In the genomic region with DNA sequence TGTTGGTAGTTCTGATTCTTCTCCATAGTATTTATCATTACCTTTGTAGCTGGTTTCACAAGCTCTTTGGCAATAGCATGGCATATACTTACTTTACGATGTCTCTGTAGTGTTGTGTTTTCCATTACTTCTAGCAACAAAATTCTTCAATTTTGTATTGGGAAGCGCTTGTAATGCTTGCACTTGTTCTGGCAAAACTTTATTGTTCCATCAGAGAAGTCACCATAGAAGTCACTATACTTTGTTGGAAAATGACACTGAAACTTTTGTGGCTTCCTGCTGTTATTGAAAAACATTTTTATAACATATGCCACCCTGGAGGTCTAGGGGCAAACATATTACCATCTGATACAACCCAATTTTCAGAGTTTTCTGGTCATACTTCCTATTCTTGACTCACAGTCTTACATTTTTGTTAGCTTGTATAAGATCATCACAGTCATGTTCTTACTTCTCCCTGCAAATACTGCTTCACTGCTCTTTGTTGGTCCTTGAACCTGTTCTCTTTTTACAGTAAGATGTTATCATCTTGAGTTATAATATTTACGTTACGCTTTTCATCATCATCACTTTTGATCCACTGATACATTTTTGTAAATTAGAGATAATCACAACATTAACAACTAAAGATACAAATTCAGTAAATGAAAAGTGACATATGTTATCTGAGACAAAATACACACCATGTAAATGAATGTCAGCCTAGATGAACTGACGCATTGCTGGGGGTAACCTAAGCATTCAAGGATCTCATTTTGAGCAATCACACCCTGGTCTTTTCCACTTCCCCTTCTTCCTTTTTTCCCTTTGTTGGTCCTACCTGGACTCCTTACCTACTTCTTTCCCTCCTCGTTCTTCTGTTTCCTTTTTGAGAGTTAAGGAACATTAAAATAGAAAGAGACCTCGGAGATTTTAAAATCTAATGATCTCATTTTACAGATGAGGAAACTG, we compare ENCODE assay signal across 15 cellular contexts.
"Had no signal": no experiment of that assay in that cellular context is flagged by ENCODE, and none has a peak within 500 bp of the region (broad histone marks: within the 10 kb centered on the region; RNA-seq: fewer than 3 reads in every experiment).

No MANE protein-coding gene starts in this region.

- H3K4me1 ChIP-seq: thyroid gland had no signal

- H3K4me3 ChIP-seq: cardiac muscle cell, dorsolateral prefrontal cortex, neural progenitor cell, thyroid gland had no signal

- H3K36me3 Mint-ChIP-seq: immature natural killer cell, neural progenitor cell had no signal

- ATAC-seq: activated naive CD4-positive, alpha-beta T cell treated with anti-CD3 and anti-CD28 coated beads, Interleukin-2, amount 50 U/mL, for 72 hours; activated T-cell treated with anti-CD3 and anti-CD28 coated beads, Interleukin-2, amount 50 U/mL, for 4 hours had no signal

- H3K36me3 ChIP-seq: cardiac muscle cell, neural progenitor cell, thyroid gland had no signal

- H3K27me3 ChIP-seq: cardiac muscle cell, neural progenitor cell, thyroid gland had no signal

- DNase-seq: activated CD4-positive, alpha-beta T cell treated with anti-CD3 and anti-CD28 coated beads, Interleukin-2, amount 50 U/mL, for 48 hours; activated gamma-delta T cell; activated T-cell treated with anti-CD3 and anti-CD28 coated beads, Interleukin-2, amount 50 U/mL, for 4 hours; dorsolateral prefrontal cortex; endodermal cell; head of caudate nucleus; immature natural killer cell; stimulated activated CD4-positive, alpha-beta T cell treated with anti-CD3 and anti-CD28 coated beads, Interleukin-1b, Interleukin-23, amount 100 ng/mL, for 48 hours; thyroid gland had no signal

- H3K4me1 Mint-ChIP-seq: immature natural killer cell, neural progenitor cell had no signal

- H3K9ac ChIP-seq: neural progenitor cell had no signal

- H3K4me2 ChIP-seq: neural progenitor cell had no signal

- H3K9me3 ChIP-seq: thyroid gland had no signal

- FAIRE-seq: frontal cortex, urothelium cell line had no signal

- H3K27ac Mint-ChIP-seq: endodermal cell, neural progenitor cell had no signal

- H2AFZ ChIP-seq: neural progenitor cell had no signal

- H3K4me3 Mint-ChIP-seq: activated T-cell treated with anti-CD3 and anti-CD28 coated beads, Interleukin-2, amount 50 U/mL, for 4 hours; endodermal cell; immature natural killer cell; neural progenitor cell had no signal

- H3K27ac ChIP-seq: cardiac muscle cell, dorsolateral prefrontal cortex, neural progenitor cell, thyroid gland, VCaP had no signal

- H3K9me3 Mint-ChIP-seq: activated T-cell treated with anti-CD3 and anti-CD28 coated beads, Interleukin-2, amount 50 U/mL, for 4 hours; immature natural killer cell had no signal
